Comparison of ENCODE assay signal across 8 cellular contexts in genomic region chr14:54488318-54488645, GRCh38. TPM values are rescaled to one million over a fixed set of nuclear protein-coding genes. Genes with fewer than 3 reads are reported as not detected.
DNase-seq lines count a peak whose midpoint lies in the region; ATAC-seq and TF ChIP-seq lines count a peak whose summit lies in the region.

No MANE protein-coding gene starts in this region.

- in situ Hi-C loops in astrocyte of the cerebellum (cut with HindIII; ENCODE audit: low sequenced_read_pairs) = no loop called here

- H3K27ac Mint-ChIP-seq in IgD-negative memory B cell = peak overlapping the region; percentile 92 to 97 (median 94)

- TF ChIP-seq CTCF in astrocyte of the cerebellum (IDR thresholded peaks at IDR 0.05; ENCODE audit: low read depth, low read length, missing control alignments) = peak; percentile 11
- TF ChIP-seq CTCF in lower lobe of right lung (IDR thresholded peaks at IDR 0.05) = no peak

- intact Hi-C loops in lower lobe of right lung (cut with DNase I) = no loop called here

- H3K36me3 ChIP-seq in lower lobe of right lung = peaks cover 1% of the 10 kb centered on the region
- no peaks in the 10 kb centered on the region for H3K36me3 ChIP-seq in urinary bladder (ENCODE audit: insufficient read depth)

- H3K27me3 Mint-ChIP-seq in IgD-negative memory B cell = peaks cover 3% of the 10 kb centered on the region

- no peaks in the 10 kb centered on the region for H3K27me3 ChIP-seq in lower lobe of right lung (ENCODE audit: low read depth)

- peaks cover 2% of the 10 kb centered on the region for H3K36me3 Mint-ChIP-seq in IgD-negative memory B cell

- H3K4me3 ChIP-seq in astrocyte of the cerebellum (ENCODE audit: low read depth, low read length) = peak overlapping the region; percentile 83
- peak overlapping the region; percentile 74 for H3K4me3 ChIP-seq in lower lobe of right lung
- H3K4me3 ChIP-seq in urinary bladder (ENCODE audit: low read depth, low read length) = peak overlapping the region; percentile 87

- H3K9me3 ChIP-seq in lower lobe of right lung = no peaks in the 10 kb centered on the region

- peaks cover 42 to 52% (median 49%) of the 10 kb centered on the region in 3 donors for H3K4me1 Mint-ChIP-seq in IgD-negative memory B cell

- no peaks in the 10 kb centered on the region for H3K9me3 Mint-ChIP-seq in IgD-negative memory B cell

- DNase-seq in astrocyte of the cerebellum (ENCODE audit: low read depth) = no peak
- DNase-seq in lower lobe of right lung = no peak
- DNase-seq in SHP77 treated with DMSO at 0.1 percent for 48 hours (lab: John Stamatoyannopoulos, UW) = no peak
- DNase-seq in COLO829 (ENCODE audit: low spot score) = no peak

- H3K4me1 ChIP-seq in lower lobe of right lung (peaks cover 52% of the 10 kb centered on the region), urinary bladder (ENCODE audit: insufficient read depth) (no peaks in the 10 kb centered on the region)

- under 1% methylated on average over 9 of the region's 9 CpGs for WGBS in urinary bladder

- peak overlapping the region; percentile 93 for H3K27ac ChIP-seq in lower lobe of right lung
- H3K27ac ChIP-seq in urinary bladder (ENCODE audit: low read depth) = peak overlapping the region; percentile 96

- peak overlapping the region; percentile 91 to 96 (median 96) for H3K4me3 Mint-ChIP-seq in IgD-negative memory B cell

- ATAC-seq in GM18907 (IDR thresholded peaks at IDR 0.05; ENCODE audit: unreplicated experiment) (peak; percentile 27), lower lobe of right lung (no peak), GM21526 (IDR thresholded peaks at IDR 0.05; ENCODE audit: low FRiP score, unreplicated experiment) (no peak)

RNA-seq across cellular contexts. Expression of gene GMFB, which starts 0.5 kb away (rescaled TPM):
- polyA plus RNA-seq in IgD-negative memory B cell = 17.8 TPM
- 41.4 TPM for total RNA-seq in lower lobe of right lung
- total RNA-seq in urinary bladder = 120 TPM
- 18.3 TPM for polyA plus RNA-seq in urinary bladder

RNA-seq across cellular contexts. Expression of gene CGRRF1, which starts 21.4 kb away (rescaled TPM):
- 24.0 TPM for polyA plus RNA-seq in IgD-negative memory B cell
- total RNA-seq in lower lobe of right lung = 19.1 TPM
- 28.3 TPM for total RNA-seq in urinary bladder
- 17.0 TPM for polyA plus RNA-seq in urinary bladder

RNA-seq across cellular contexts. Expression of gene CNIH1, which starts 47.1 kb away (rescaled TPM):
- polyA plus RNA-seq in IgD-negative memory B cell (68.5 TPM), urinary bladder (164 TPM)
- total RNA-seq in lower lobe of right lung (101 TPM), urinary bladder (78.2 TPM)
